ENCODE assay signal across 8 cellular contexts in the genomic region with DNA sequence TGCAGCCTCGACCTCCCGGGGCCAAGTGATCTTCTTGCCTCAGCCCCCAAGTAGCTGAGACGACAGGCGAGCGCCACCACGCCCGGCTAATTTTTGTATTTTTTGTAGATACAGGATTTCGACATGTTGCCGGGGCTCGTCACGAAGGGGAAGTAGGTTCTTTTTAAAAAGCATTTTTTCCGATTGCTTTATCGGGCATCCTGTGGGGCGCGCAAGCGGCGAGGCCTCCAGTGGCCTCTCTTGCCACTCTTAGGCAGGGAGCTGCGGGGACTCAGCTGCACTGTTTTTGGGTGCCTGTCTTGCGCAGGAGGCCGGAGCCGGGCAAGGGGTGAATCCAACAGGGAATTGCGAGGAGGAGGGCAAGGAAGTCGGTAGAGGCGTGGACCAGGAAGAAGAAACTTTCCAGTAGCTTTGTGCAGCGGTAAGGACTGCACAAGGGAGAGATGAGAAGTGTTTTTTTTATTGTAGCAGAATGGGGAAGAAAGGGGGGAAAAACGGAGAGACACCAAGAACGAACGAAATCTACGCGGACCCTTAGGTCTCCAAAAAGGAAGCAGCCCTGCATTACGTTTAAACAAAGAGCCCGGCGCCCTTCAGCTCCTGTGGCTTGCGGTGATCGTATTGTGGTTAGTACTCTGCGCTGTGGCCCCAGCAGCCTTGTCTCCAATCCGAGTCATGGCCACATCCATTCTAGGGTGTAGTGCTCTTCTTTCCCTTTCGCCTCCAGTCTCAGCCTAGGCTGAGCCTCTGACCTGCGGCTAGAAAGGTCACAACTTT.
DNase-seq lines count a peak whose midpoint lies in the region; ATAC-seq and TF ChIP-seq lines count a peak whose summit lies in the region.

No MANE protein-coding gene starts in this region.

- intact Hi-C loops in Right ventricle myocardium superior (cut with DNase I): no loop called here

- H3K36me3 ChIP-seq in HUES64 (ENCODE audit: insufficient read depth, low read length) (no peaks in the 10 kb centered on the region), gastroesophageal sphincter (no peaks in the 10 kb centered on the region)

- TF ChIP-seq POLR2A in gastroesophageal sphincter (IDR thresholded peaks at IDR 0.05): no peak

- 11% methylated on average over 39 of the region's 39 CpGs for WGBS in HUES64
- 12 to 13% methylated on average over 3 to 32 of the region's 39 CpGs for WGBS in gastroesophageal sphincter (ENCODE audit: low coverage in 1 of 2), 2 donors

- no peaks in the 10 kb centered on the region for H3K9me3 ChIP-seq in HUES64 (ENCODE audit: insufficient read depth, low read depth, low read length)
- peaks cover 0 to 15% (median 0%) of the 10 kb centered on the region in 3 donors for H3K9me3 ChIP-seq in gastroesophageal sphincter

- peaks cover 65% of the 10 kb centered on the region for H3K27me3 ChIP-seq in HUES64 (ENCODE audit: insufficient read depth, low read length)
- H3K27me3 ChIP-seq in gastroesophageal sphincter: peaks cover 82% of the 10 kb centered on the region

- H3K4me3 ChIP-seq in HUES64 (ENCODE audit: low read length): peak overlapping the region; percentile 79
- H3K4me3 ChIP-seq in gastroesophageal sphincter: peak overlapping the region in 1 of 2 donors; percentile 30

- in situ Hi-C loops in GM13976 (cut with MboI; ENCODE audit: low sequenced_read_pairs, unreplicated experiment): no loop called here

- H3K4me1 ChIP-seq in HUES64 (ENCODE audit: insufficient read depth, low read length) (peaks cover 3% of the 10 kb centered on the region), gastroesophageal sphincter (peaks cover 0 to 13% (median 0%) of the 10 kb centered on the region in 3 donors)

- DNase-seq in GM13976 (ENCODE audit: low spot score) (peak; percentile 77), activated T-cell treated with anti-CD3 and anti-CD28 coated beads for 4 hours (peak; percentile 33), Right ventricle myocardium superior (peak; percentile 66), NCI-H2171 treated with DMSO at 0.1 percent for 48 hours (lab: John Stamatoyannopoulos, UW) (no peak), inferior parietal cortex (ENCODE audit: extremely low spot score) (no peak)
- peak; percentile 57 to 71 for DNase-seq in stimulated activated CD4-positive, alpha-beta T cell treated with anti-CD3 and anti-CD28 coated beads, Interleukin-2, amount 100 ng/mL, for 24 hours

- no peak overlapping the region for H3K27ac ChIP-seq in HUES64 (ENCODE audit: low read depth, low read length)
- H3K27ac ChIP-seq in gastroesophageal sphincter: no peak overlapping the region

- ATAC-seq in Right ventricle myocardium superior (ENCODE audit: poor library complexity) (peak; percentile 57), gastroesophageal sphincter (no peak)

- TF ChIP-seq EP300 in gastroesophageal sphincter (IDR thresholded peaks at IDR 0.05): no peak

- H3K9ac ChIP-seq in HUES64 (ENCODE audit: low read depth, low read length): peak overlapping the region; percentile 74

- no peak for TF ChIP-seq CTCF in GM13976 (IDR thresholded peaks at IDR 0.05; ENCODE audit: borderline replicate concordance, control extremely low read depth, extremely low read depth, insufficient read depth, missing control alignments)
- no peak for TF ChIP-seq CTCF in gastroesophageal sphincter (IDR thresholded peaks at IDR 0.05)

Comparison
In these comparisons a context has a peak if more than half of its experiments do, and no peak if none do; other contexts are left out.
1. DNase-seq: peak in GM13976 (single experiment), activated T-cell treated with anti-CD3 and anti-CD28 coated beads for 4 hours (single experiment), Right ventricle myocardium superior (single experiment) and stimulated activated CD4-positive, alpha-beta T cell treated with anti-CD3 and anti-CD28 coated beads, Interleukin-2, amount 100 ng/mL, for 24 hours (2 of 2); none in NCI-H2171 treated with DMSO at 0.1 percent for 48 hours (single experiment) and inferior parietal cortex (single experiment).